8 cellular contexts compared by ENCODE assay signal in the genomic region with DNA sequence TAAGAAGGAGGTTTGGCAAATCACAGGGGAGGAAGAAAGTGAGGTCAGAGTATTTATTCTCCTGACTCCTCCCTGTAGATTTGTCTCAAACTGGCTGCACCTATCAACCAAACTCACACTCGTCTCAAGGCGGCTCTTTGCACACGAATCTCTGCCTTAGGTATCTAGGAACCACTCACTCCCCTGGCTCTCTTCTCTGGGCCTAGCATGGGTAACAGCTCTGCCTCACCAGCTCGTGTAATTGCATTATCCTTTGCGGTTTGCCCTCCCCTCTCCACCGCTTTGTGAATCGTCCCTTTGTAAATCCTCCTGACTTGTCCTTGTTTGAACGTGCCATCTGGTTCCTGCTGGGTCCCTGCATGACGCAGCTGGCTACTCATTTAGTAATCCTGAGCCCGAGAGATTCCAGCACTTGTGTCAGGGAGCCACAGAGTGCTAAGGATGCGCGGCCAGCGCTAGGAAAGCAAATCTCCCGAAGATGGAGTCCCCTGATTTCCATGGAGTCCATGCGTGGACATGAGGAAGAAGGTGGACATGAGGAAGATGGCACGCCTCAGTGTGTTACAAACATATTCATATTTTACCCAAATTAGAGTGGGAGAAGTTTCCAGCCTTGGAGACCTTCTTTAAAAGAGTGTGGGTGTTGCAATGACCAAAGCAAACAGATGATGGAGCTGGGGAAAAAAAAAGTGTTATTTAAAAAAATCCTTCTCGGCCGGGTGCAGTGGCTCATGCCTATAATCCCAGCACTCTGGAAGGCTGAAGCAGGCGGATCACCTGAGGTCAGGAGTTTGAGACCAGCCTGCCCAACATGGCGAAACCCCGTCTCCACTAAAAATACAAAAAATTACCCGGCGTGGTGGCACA. TPM values are rescaled to one million over a fixed set of nuclear protein-coding genes. Genes with fewer than 3 reads are reported as not detected.
A peak's percentile ranks its signal among the peaks of the same experiment; 100 is the strongest.
DNase-seq lines count a peak whose midpoint lies in the region; ATAC-seq and TF ChIP-seq lines count a peak whose summit lies in the region.

No MANE protein-coding gene starts in this region.

- H3K36me3 ChIP-seq in CD8-positive, alpha-beta T cell (ENCODE audit: insufficient read depth, low read length) = peaks cover 2% of the 10 kb centered on the region
- peaks cover 6% of the 10 kb centered on the region for H3K36me3 ChIP-seq in upper lobe of right lung

- TF ChIP-seq CTCF in NB4 (IDR thresholded peaks at IDR 0.05; ENCODE audit: low read depth, low read length) = no peak
- TF ChIP-seq CTCF in mesothelial cell of epicardium (IDR thresholded peaks at IDR 0.05; ENCODE audit: unreplicated experiment) = no peak
- TF ChIP-seq CTCF in CD8-positive, alpha-beta T cell (IDR thresholded peaks at IDR 0.05) = no peak
- TF ChIP-seq CTCF in upper lobe of right lung (IDR thresholded peaks at IDR 0.05) = no peak

- TF ChIP-seq POLR2A in NB4 (IDR thresholded peaks at IDR 0.05; ENCODE audit: extremely low read depth, insufficient read length) = no peak

- no peaks in the 10 kb centered on the region for H3K36me3 Mint-ChIP-seq in mesothelial cell of epicardium
- peaks cover 4% of the 10 kb centered on the region for H3K36me3 Mint-ChIP-seq in CD8-positive, alpha-beta T cell

- peaks cover 21% of the 10 kb centered on the region for H3K4me1 Mint-ChIP-seq in mesothelial cell of epicardium
- peaks cover 7% of the 10 kb centered on the region for H3K4me1 Mint-ChIP-seq in CD8-positive, alpha-beta T cell (ENCODE audit: low read depth)

- H3K4me3 ChIP-seq in NB4 (ENCODE audit: low read depth, low read length) = no peak overlapping the region
- no peak overlapping the region for H3K4me3 ChIP-seq in CD8-positive, alpha-beta T cell (ENCODE audit: low read depth, low read length)
- no peak overlapping the region for H3K4me3 ChIP-seq in upper lobe of right lung

- CTCF ChIA-PET in CD8-positive, alpha-beta T cell (lab: Charles Lee) = no interaction called here

- no peaks in the 10 kb centered on the region for H3K27me3 ChIP-seq in CD8-positive, alpha-beta T cell (ENCODE audit: insufficient read depth, low read length)
- H3K27me3 ChIP-seq in upper lobe of right lung = no peaks in the 10 kb centered on the region

- in situ Hi-C loops in Caki2 (cut with HindIII; ENCODE audit: low pct_unique_long_range_greater_than_20kb, low sequenced_read_pairs) = no loop called here

- no peak overlapping the region for H3K27ac Mint-ChIP-seq in mesothelial cell of epicardium
- no peak overlapping the region for H3K27ac Mint-ChIP-seq in CD8-positive, alpha-beta T cell

- H3K27ac ChIP-seq in CD8-positive, alpha-beta T cell (ENCODE audit: low read depth, low read length) = no peak overlapping the region
- H3K27ac ChIP-seq in upper lobe of right lung = no peak overlapping the region

- no peak overlapping the region for H3K4me3 Mint-ChIP-seq in mesothelial cell of epicardium
- no peak overlapping the region for H3K4me3 Mint-ChIP-seq in CD8-positive, alpha-beta T cell

- no peaks in the 10 kb centered on the region for H3K9me3 Mint-ChIP-seq in mesothelial cell of epicardium
- H3K9me3 Mint-ChIP-seq in CD8-positive, alpha-beta T cell = no peaks in the 10 kb centered on the region

- intact Hi-C loops in CD8-positive, alpha-beta T cell (cut with DNase I, micrococcal nuclease) = no loop called here
- intact Hi-C loops in upper lobe of right lung (cut with DNase I) = no loop called here

- DNase-seq in Caki2 (ENCODE audit: low read depth) = peak; percentile 87
- peak; percentile 97 for DNase-seq in NB4 (ENCODE audit: low read depth)
- DNase-seq in SKM-1 (lab: John Stamatoyannopoulos, UW; ENCODE audit: unreplicated experiment) = peak; percentile 89
- peak; percentile 57 for DNase-seq in iPS-NIHi7 (ENCODE audit: extremely low spot score)
- DNase-seq in mesothelial cell of epicardium (ENCODE audit: low spot score in 2 of 2, unreplicated experiment in 2 of 2) = no peak
- DNase-seq in CD8-positive, alpha-beta T cell = no peak
- DNase-seq in upper lobe of right lung = no peak

- no peaks in the 10 kb centered on the region for H3K27me3 Mint-ChIP-seq in mesothelial cell of epicardium (ENCODE audit: low read depth)
- H3K27me3 Mint-ChIP-seq in CD8-positive, alpha-beta T cell (ENCODE audit: low read depth) = no peaks in the 10 kb centered on the region

- ATAC-seq in GM21526 (IDR thresholded peaks at IDR 0.05; ENCODE audit: low FRiP score, unreplicated experiment) = no peak
- ATAC-seq in CD8-positive, alpha-beta T cell = no peak
- no peak for ATAC-seq in upper lobe of right lung

- H3K4me1 ChIP-seq in CD8-positive, alpha-beta T cell (ENCODE audit: insufficient read depth, low read length) = peaks cover 3% of the 10 kb centered on the region
- peaks cover 9% of the 10 kb centered on the region for H3K4me1 ChIP-seq in upper lobe of right lung

- POLR2A ChIA-PET in CD8-positive, alpha-beta T cell (lab: Charles Lee) = no interaction called here

- no peaks in the 10 kb centered on the region for H3K9me3 ChIP-seq in CD8-positive, alpha-beta T cell (ENCODE audit: low read length)
- H3K9me3 ChIP-seq in upper lobe of right lung = no peaks in the 10 kb centered on the region

RNA-seq across cellular contexts. Expression of a gene that starts 26.7 kb away (rescaled TPM):
- total RNA-seq in Caki2 (2014; rRNA removed; shearing (Covaris generic); ENCODE audit: low replicate concordance) = not detected in 2 replicates
- total RNA-seq in mesothelial cell of epicardium (0.72 to 1.3 TPM (median 0.93 TPM) in 3 replicates), upper lobe of right lung (19.5 TPM)
- 1 to 10 TPM; 4.6 to 5.7 TPM for total RNA-seq in CD8-positive, alpha-beta T cell

RNA-seq across cellular contexts. Expression of a gene that starts 45.8 kb away (rescaled TPM):
- total RNA-seq in Caki2 (2014; rRNA removed; shearing (Covaris generic); ENCODE audit: low replicate concordance) = 9.3 and 12.2 TPM in 2 replicates
- total RNA-seq in mesothelial cell of epicardium = 2.1 to 2.5 TPM (median 2.1 TPM) in 3 replicates
- total RNA-seq in CD8-positive, alpha-beta T cell = under 1 TPM; 0.39 to 0.41 TPM
- 1.6 TPM for total RNA-seq in upper lobe of right lung

RNA-seq across cellular contexts. Expression of a gene that starts 45.9 kb away (rescaled TPM):
- total RNA-seq in Caki2 (2014; rRNA removed; shearing (Covaris generic); ENCODE audit: low replicate concordance) = 43.5 and 77.7 TPM in 2 replicates
- total RNA-seq in mesothelial cell of epicardium (24.8 to 26.4 TPM (median 25.9 TPM) in 3 replicates), upper lobe of right lung (17.4 TPM)
- total RNA-seq in CD8-positive, alpha-beta T cell = 10 to 100 TPM; 12.0 to 12.2 TPM

Comparison
In these comparisons a context has a peak if more than half of its experiments do, and no peak if none do; other contexts are left out.
1. DNase-seq: peak in Caki2 (single experiment), NB4 (single experiment), SKM-1 (single experiment) and iPS-NIHi7 (single experiment); none in mesothelial cell of epicardium (0 of 2), CD8-positive, alpha-beta T cell (0 of 7) and upper lobe of right lung (single experiment).